15 cellular contexts compared by ENCODE assay signal in genomic region chr4:184350213-184350817, GRCh38.
"Had no signal": no experiment of that assay in that cellular context is flagged by ENCODE, and none has a peak within 500 bp of the region (broad histone marks: within the 10 kb centered on the region; RNA-seq: fewer than 3 reads in every experiment).

No MANE protein-coding gene starts in this region.

- H3K9me3 ChIP-seq: breast epithelium, gastroesophageal sphincter had no signal

- H3K27ac Mint-ChIP-seq: activated T-helper 17 cell treated with anti-CD3 and anti-CD28 coated beads, Interleukin-2, amount 50 U/mL, for 72 hours; effector memory CD8-positive, alpha-beta T cell; natural killer cell treated with Interleukin-12 subunit alpha and Interleukin-12 subunit beta and Interleukin-15 and Interleukin-18, amount 100 ng/mL, for 72 hours had no signal

- H3K4me1 ChIP-seq: breast epithelium had no signal

- H3K36me3 ChIP-seq: breast epithelium, gastroesophageal sphincter, heart right ventricle had no signal

- H3K36me3 Mint-ChIP-seq: natural killer cell treated with Interleukin-12 subunit alpha and Interleukin-12 subunit beta and Interleukin-15 and Interleukin-18, amount 100 ng/mL, for 72 hours had no signal

- DNase-seq: activated CD4-positive, alpha-beta T cell treated with anti-CD3 and anti-CD28 coated beads, Interleukin-2, amount 50 U/mL, for 4 hours; activated CD4-positive, CD25-positive, alpha-beta regulatory T cell treated with anti-CD3 and anti-CD28 coated beads, Interleukin-2, amount 50 U/mL, for 72 hours; activated naive CD4-positive, alpha-beta T cell treated with Interleukin-2 at 50 U/mL for 16 hours; aorta; cerebellar nuclear complex; dermis blood vessel endothelial cell; effector memory CD8-positive, alpha-beta T cell; heart right ventricle; islet precursor cell; occipital lobe had no signal

- H3K4me3 ChIP-seq: breast epithelium, gastroesophageal sphincter, heart right ventricle, skin epidermis had no signal

- H3K27ac ChIP-seq: breast epithelium, gastroesophageal sphincter had no signal

- H3K4me3 Mint-ChIP-seq: activated T-helper 17 cell treated with anti-CD3 and anti-CD28 coated beads, Interleukin-2, amount 50 U/mL, for 72 hours; effector memory CD8-positive, alpha-beta T cell; natural killer cell treated with Interleukin-12 subunit alpha and Interleukin-12 subunit beta and Interleukin-15 and Interleukin-18, amount 100 ng/mL, for 72 hours had no signal

- H3K27me3 Mint-ChIP-seq: natural killer cell treated with Interleukin-12 subunit alpha and Interleukin-12 subunit beta and Interleukin-15 and Interleukin-18, amount 100 ng/mL, for 72 hours had no signal

- H3K27me3 ChIP-seq: breast epithelium, gastroesophageal sphincter, heart right ventricle had no signal

- H3K9me3 Mint-ChIP-seq: activated T-helper 17 cell treated with anti-CD3 and anti-CD28 coated beads, Interleukin-2, amount 50 U/mL, for 72 hours; effector memory CD8-positive, alpha-beta T cell; natural killer cell treated with Interleukin-12 subunit alpha and Interleukin-12 subunit beta and Interleukin-15 and Interleukin-18, amount 100 ng/mL, for 72 hours had no signal

- H3K4me1 Mint-ChIP-seq: activated T-helper 17 cell treated with anti-CD3 and anti-CD28 coated beads, Interleukin-2, amount 50 U/mL, for 72 hours had no signal
